ENCODE assay signal across 24 cellular contexts in genomic region chr3:11950576-11950975, GRCh38. TPM values are rescaled to one million over a fixed set of nuclear protein-coding genes. Genes with fewer than 3 reads are reported as not detected.
"Had no signal": no experiment of that assay in that cellular context is flagged by ENCODE, and none has a peak within 500 bp of the region (broad histone marks: within the 10 kb centered on the region; RNA-seq: fewer than 3 reads in every experiment).

No MANE protein-coding gene starts in this region.

- H3K36me3 ChIP-seq: breast epithelium, SJSA1 had no signal

- ATAC-seq: activated CD8-positive, alpha-beta T cell treated with anti-CD3 and anti-CD28 coated beads, Interleukin-2, amount 10 ng/mL, durations not matched to agents 7 days and 5 days; Right ventricle myocardium inferior; SK-N-SH treated with all-trans-retinoic acid at 6 μM for 48 hours; WTC11 had no signal

- DNase-seq: activated CD4-positive, alpha-beta T cell treated with anti-CD3 and anti-CD28 coated beads for 48 hours; activated CD4-positive, alpha-beta T cell treated with anti-CD3 and anti-CD28 coated beads, Interleukin-2, amount 50 U/mL, for 4 hours; activated CD4-positive, CD25-positive, alpha-beta regulatory T cell treated with anti-CD3 and anti-CD28 coated beads, Interleukin-2, amount 50 U/mL, for 72 hours; activated CD8-positive, alpha-beta memory T cell treated with anti-CD3 and anti-CD28 coated beads, Interleukin-2, amount 50 U/mL, for 48 hours; activated CD8-positive, alpha-beta T cell treated with anti-CD3 and anti-CD28 coated beads, Interleukin-2, amount 10 ng/mL, durations not matched to agents 7 days and 5 days; activated T-cell treated with anti-CD3 and anti-CD28 coated beads, Interleukin-2, amount 50 U/mL, for 1 hour; aorta; central memory CD4-positive, alpha-beta T cell; MM.1S; NCI-H1105; NCI-H1436; NCI-H1694 treated with DMSO at 0.1 percent for 48 hours; NCI-H2081 treated with DMSO at 0.1 percent for 48 hours; NCI-H2171; NCI-H2227 treated with DMSO at 0.1 percent for 48 hours; NCI-H510A; NCI-H526 treated with DMSO at 0.1 percent for 48 hours; SW 1271 had no signal

- H3K27me3 ChIP-seq: breast epithelium had no signal

- H3K9me3 ChIP-seq: breast epithelium, SJSA1 had no signal

- H3K4me1 ChIP-seq: SJSA1 had no signal

- H3K4me3 ChIP-seq: breast epithelium, SJSA1 had no signal

- H3K27ac ChIP-seq: breast epithelium, SJSA1 had no signal

RNA-seq across cellular contexts. Expression of gene SYN2, which starts 53.6 kb away (rescaled TPM):
- total RNA-seq: activated CD8-positive, alpha-beta T cell treated with anti-CD3 and anti-CD28 coated beads, Interleukin-2, amount 10 ng/mL, durations not matched to agents 7 days and 5 days; RPMI7951 had no signal
